25 cellular contexts compared by ENCODE assay signal in genomic region chr2:213524164-213524563, GRCh38.
DNase-seq lines count a peak whose midpoint lies in the region; ATAC-seq, FAIRE-seq and TF ChIP-seq lines count a peak whose summit lies in the region.
"Had no signal": no experiment of that assay in that cellular context is flagged by ENCODE, and none has a peak within 500 bp of the region (broad histone marks: within the 10 kb centered on the region; RNA-seq: fewer than 3 reads in every experiment).

No MANE protein-coding gene starts in this region.

- H3K4me3 ChIP-seq in HEK293 (ENCODE audit: low read depth, low read length) (no peak overlapping the region), GM12878 (no peak overlapping the region), tibial nerve (no peak overlapping the region)
- H3K4me3 ChIP-seq: A549; BLaER1 treated with 17β-estradiol and CSF1 and Interleukin-3, amounts not matched to agents 10 nM and 100 nM; GM23248 had no signal

- peaks cover 13 to 15% of the 10 kb centered on the region in 2 donors for H3K36me3 Mint-ChIP-seq in activated naive CD4-positive, alpha-beta T cell treated with anti-CD3 and anti-CD28 coated beads, Interleukin-2, amount 50 U/mL, for 72 hours
- H3K36me3 Mint-ChIP-seq: CD14-positive monocyte; CD8-positive, alpha-beta memory T cell had no signal

- H3K9me3 Mint-ChIP-seq in activated naive CD4-positive, alpha-beta T cell treated with anti-CD3 and anti-CD28 coated beads, Interleukin-2, amount 50 U/mL, for 72 hours, result peaks cover 27 to 32% of the 10 kb centered on the region in 2 donors

- H3K9me3 ChIP-seq in HEK293 (ENCODE audit: control insufficient read depth, insufficient read depth, low read depth, low read length) (no peaks in the 10 kb centered on the region), GM12878 (replicated peaks; ENCODE audit: control insufficient read depth, insufficient read depth, low read length) (no peaks in the 10 kb centered on the region; the same call in 2 of the 3 replicates), tibial nerve (peaks cover 0 to 28% (median 3%) of the 10 kb centered on the region in 4 donors)

- no peak overlapping the region for H2AFZ ChIP-seq in GM12878 (ENCODE audit: control insufficient read depth, low read depth, low read length)
- H2AFZ ChIP-seq: GM23248 had no signal

- TF ChIP-seq CTCF in HEK293 (tag by site-specific recombination; IDR thresholded peaks at IDR 0.05) (no peak), GM12878 (IDR thresholded peaks at IDR 0.05 in 2 of 3, conservative IDR thresholded peaks at IDR 0.05 in 1 of 3; ENCODE audit: control insufficient read depth in 2 of 3, extremely low read depth in 1 of 3, insufficient read depth in 1 of 3, low read depth in 3 of 3, low read length in 3 of 3) (no peak), tibial nerve (IDR thresholded peaks at IDR 0.05) (no peak)

- TF ChIP-seq EP300 in GM12878 (IDR thresholded peaks at IDR 0.05; ENCODE audit: borderline replicate concordance in 1 of 2, control insufficient read depth in 1 of 2, low read depth in 2 of 2, low read length in 2 of 2) (no peak), tibial nerve (IDR thresholded peaks at IDR 0.05) (no peak)

- in situ Hi-C loops in GM12878 (cut with MboI), result no loop called here

- H3K79me2 ChIP-seq in GM12878 (ENCODE audit: control insufficient read depth, insufficient read depth, low read length), result no peaks in the 10 kb centered on the region

- SMC1A ChIA-PET in GM12878 (lab: Charles Lee; ENCODE audit: uncharacterized antibody, unreplicated experiment), result no interaction called here

- no peak for TF ChIP-seq RAD21 in GM12878 (IDR thresholded peaks at IDR 0.05; ENCODE audit: insufficient read depth, low read depth, low read length)

- no peak for TF ChIP-seq POLR2A in GM12878 (IDR thresholded peaks at IDR 0.05; ENCODE audit: low read depth, low read length)
- TF ChIP-seq POLR2A in tibial nerve (IDR thresholded peaks at IDR 0.05), result no peak

- H3K36me3 ChIP-seq in HEK293 (ENCODE audit: control insufficient read depth in 2 of 2, insufficient read depth in 1 of 2, low read length in 2 of 2) (no peaks in the 10 kb centered on the region), GM12878 (ENCODE audit: control insufficient read depth in 2 of 2, insufficient read depth in 2 of 2, low read length in 1 of 2) (no peaks in the 10 kb centered on the region), tibial nerve (no peaks in the 10 kb centered on the region)
- H3K36me3 ChIP-seq: BE2C; BLaER1 treated with 17β-estradiol and CSF1 and Interleukin-3, amounts not matched to agents 10 nM and 100 nM had no signal

- intact Hi-C loops in GM12878 (cut with micrococcal nuclease; ENCODE audit: unreplicated experiment), result no loop called here

- H3K27ac Mint-ChIP-seq in activated naive CD4-positive, alpha-beta T cell treated with anti-CD3 and anti-CD28 coated beads, Interleukin-2, amount 50 U/mL, for 72 hours, result no peak overlapping the region
- H3K27ac Mint-ChIP-seq: CD14-positive monocyte; CD4-positive, alpha-beta T cell; CD8-positive, alpha-beta memory T cell had no signal

- CTCF ChIA-PET in HEK293 (lab: Yijun Ruan, JAX), result interaction anchor here (0.7 kb wide), 1 partner anchor 120 kb away, joined by 3 read pairs; no protein-coding TSS in a partner anchor
- CTCF ChIA-PET in GM12878 (lab: Yijun Ruan, JAX), result no interaction called here

- H3K27me3 ChIP-seq in GM12878 (replicated peaks in 1 of 2; ENCODE audit: control insufficient read depth in 2 of 2, insufficient read depth in 2 of 2, low read length in 1 of 2) (no peaks in the 10 kb centered on the region), tibial nerve (no peaks in the 10 kb centered on the region)
- H3K27me3 ChIP-seq: BE2C; BLaER1 treated with 17β-estradiol and CSF1 and Interleukin-3, amounts not matched to agents 10 nM and 100 nM had no signal

- ATAC-seq in GM12878 (no peak), HG03175 (IDR thresholded peaks at IDR 0.05; ENCODE audit: unreplicated experiment) (no peak)
- no peak for ATAC-seq in activated naive CD4-positive, alpha-beta T cell treated with anti-CD3 and anti-CD28 coated beads, Interleukin-2, amount 50 U/mL, for 72 hours
- ATAC-seq: A549 had no signal

- no TSS peak for BruUV-seq in GM12878 (replicated peaks; lab: Mats Ljungman, UMichigan)

- no peak for FAIRE-seq in GM12878 (lab: Jason Lieb, UNC)
- FAIRE-seq: A549, D721Med, G401.6, GM19239, H1 had no signal

- POLR2A ChIA-PET in HEK293 (lab: Yijun Ruan, JAX) (no interaction called here), GM12878 (lab: Charles Lee) (no interaction called here)

- H3K4me2 ChIP-seq in GM12878 (ENCODE audit: control insufficient read depth, insufficient read depth), result no peak overlapping the region
- H3K4me2 ChIP-seq: A549; BLaER1 treated with 17β-estradiol and CSF1 and Interleukin-3, amounts not matched to agents 10 nM and 100 nM had no signal

- no peaks in the 10 kb centered on the region for H4K20me1 ChIP-seq in GM12878 (ENCODE audit: control insufficient read depth, insufficient read depth)
- H4K20me1 ChIP-seq: BLaER1 treated with 17β-estradiol and CSF1 and Interleukin-3, amounts not matched to agents 10 nM and 100 nM had no signal

- H3K9ac ChIP-seq in GM12878 (ENCODE audit: control insufficient read depth, insufficient read depth, low read length), result no peak overlapping the region
- H3K9ac ChIP-seq: BLaER1 treated with 17β-estradiol and CSF1 and Interleukin-3, amounts not matched to agents 10 nM and 100 nM; GM23248 had no signal

- RAD21 ChIA-PET in GM12878 (lab: Charles Lee; ENCODE audit: unreplicated experiment), result no interaction called here

- DNase-seq in DMS53 (lab: John Stamatoyannopoulos, UW) (peak; percentile 2), DMS53 treated with DMSO at 0.1 percent for 48 hours (lab: John Stamatoyannopoulos, UW; ENCODE audit: unreplicated experiment) (no peak), GM12878 (ENCODE audit: low read depth, low spot score) (no peak), tibial nerve (ENCODE audit: low spot score in 2 of 2) (no peak)
- DNase-seq in activated naive CD4-positive, alpha-beta T cell treated with anti-CD3 and anti-CD28 coated beads, Interleukin-2, amount 50 U/mL, for 72 hours (ENCODE audit: low spot score in 2 of 2), result no peak
- DNase-seq: 8988T; ACHN; AML-193; BE2C; CD4-positive, alpha-beta T cell; CD8-positive, alpha-beta memory T cell; DMS153; DMS79 treated with DMSO at 0.1 percent for 48 hours; GM23248; H7; HCEC 1CT had no signal

- H3K27ac ChIP-seq in HEK293 (ENCODE audit: extremely low read depth, low read depth, low read length) (no peak overlapping the region), GM12878 (ENCODE audit: control insufficient read depth, insufficient read depth) (no peak overlapping the region), tibial nerve (no peak overlapping the region)
- H3K27ac ChIP-seq: A549; BLaER1 treated with 17β-estradiol and CSF1 and Interleukin-3, amounts not matched to agents 10 nM and 100 nM; GM23248 had no signal

- H3K4me1 ChIP-seq in HEK293 (ENCODE audit: control insufficient read depth, insufficient read depth, low read length) (no peaks in the 10 kb centered on the region), GM12878 (ENCODE audit: control insufficient read depth, insufficient read depth, low read length) (no peaks in the 10 kb centered on the region), tibial nerve (no peaks in the 10 kb centered on the region)
- H3K4me1 ChIP-seq: A549; BE2C; BLaER1 treated with 17β-estradiol and CSF1 and Interleukin-3, amounts not matched to agents 10 nM and 100 nM had no signal

TF ChIP-seq in HEK293, 187 proteins besides CTCF, POLR2A, EP300 and RAD21:
- TF ChIP-seq ZNF140 (tag by site-specific recombination; IDR thresholded peaks at IDR 0.05) (no peak), ZFP69B (tag by site-specific recombination; IDR thresholded peaks at IDR 0.05) (no peak), ZNF416 (tag by site-specific recombination; IDR thresholded peaks at IDR 0.05) (no peak), ZNF404 (tag by site-specific recombination; IDR thresholded peaks at IDR 0.05) (no peak), HOXC10 (CRISPR knock-in tag; IDR thresholded peaks at IDR 0.05) (no peak), ZNF621 (tag by site-specific recombination; IDR thresholded peaks at IDR 0.05) (no peak), ZNF239 (tag by site-specific recombination; IDR thresholded peaks at IDR 0.05) (no peak), SETDB1 (IDR thresholded peaks at IDR 0.05; ENCODE audit: insufficient read length, low read length) (peak; percentile 62), ZNF585B (tag by site-specific recombination; IDR thresholded peaks at IDR 0.05) (no peak), ZNF341 (tag by site-specific recombination; IDR thresholded peaks at IDR 0.05; ENCODE audit: low read depth) (no peak), ZNF596 (tag by site-specific recombination; IDR thresholded peaks at IDR 0.05) (no peak), TRIM28 (IDR thresholded peaks at IDR 0.05; ENCODE audit: borderline replicate concordance, low read length) (peak; percentile 81; the same call in 1 of the 2 replicates)

TF ChIP-seq in GM12878, 131 proteins besides CTCF, POLR2A, EP300 and RAD21:
- TF ChIP-seq BCL11A (IDR thresholded peaks at IDR 0.05; ENCODE audit: low read depth, low read length) (no peak), CBX5 (IDR thresholded peaks at IDR 0.05; ENCODE audit: low read depth) (peak; percentile 70; the same call in 1 of the 2 replicates), CHD4 (IDR thresholded peaks at IDR 0.05) (no peak), RBBP5 (conservative IDR thresholded peaks at IDR 0.05) (no peak), JUNB (IDR thresholded peaks at IDR 0.05) (no peak)
